ENCODE assay signal across 7 cellular contexts in genomic region chr7:66782875-66783274, GRCh38. TPM values are rescaled to one million over a fixed set of nuclear protein-coding genes. Genes with fewer than 3 reads are reported as not detected.
DNase-seq lines count a peak whose midpoint lies in the region; ATAC-seq, FAIRE-seq and TF ChIP-seq lines count a peak whose summit lies in the region.
"Not testable (repeated sequence)": the region's sequence is repeated elsewhere in the genome, so short reads cannot be mapped to it uniquely, and the experiment has no call there.

No MANE protein-coding gene starts in this region.

- not testable (repeated sequence) for H2AFZ ChIP-seq in endothelial cell of umbilical vein (ENCODE audit: low read depth, low read length)

- intact Hi-C loops in endothelial cell of umbilical vein (cut with micrococcal nuclease); mucosa of descending colon (cut with DNase I, micrococcal nuclease): not testable (repeated sequence)

- TF ChIP-seq POLR2A in H54 (IDR thresholded peaks at IDR 0.05; ENCODE audit: low read depth, low read length); endothelial cell of umbilical vein (IDR thresholded peaks at IDR 0.05; ENCODE audit: low read depth, low read length): not testable (repeated sequence)

- peaks cover 10% of the 10 kb centered on the region for H3K79me2 ChIP-seq in endothelial cell of umbilical vein (ENCODE audit: control insufficient read depth, insufficient read depth, low read length)

- not testable (repeated sequence) for H3K4me2 ChIP-seq in endothelial cell of umbilical vein (ENCODE audit: insufficient read depth, low read length)

- peak; percentile 36 for FAIRE-seq in H54 (lab: Jason Lieb, UNC)
- peak; percentile 37 for FAIRE-seq in endothelial cell of umbilical vein (lab: Jason Lieb, UNC)

- not testable (repeated sequence) for H3K27ac ChIP-seq in endothelial cell of umbilical vein (ENCODE audit: insufficient read depth, low read depth, low read length)

- TF ChIP-seq CTCF in endothelial cell of umbilical vein (IDR thresholded peaks at IDR 0.05; ENCODE audit: extremely low read depth in 1 of 2, insufficient read depth in 1 of 2, low read depth in 1 of 2, low read length in 2 of 2); mucosa of descending colon (IDR thresholded peaks at IDR 0.05): not testable (repeated sequence)

- H3K9me3 ChIP-seq in adipocyte (ENCODE audit: control insufficient read depth, low read length); endothelial cell of umbilical vein (replicated peaks; ENCODE audit: control insufficient read depth, insufficient read depth, low read length); mucosa of descending colon: not testable (repeated sequence)

- ATAC-seq in left lobe of liver, result peak; percentile 71
- ATAC-seq in mucosa of descending colon, result peak; percentile 31

- peak overlapping the region; percentile 51 for H3K9ac ChIP-seq in adipocyte (ENCODE audit: low read length)
- not testable (repeated sequence) for H3K9ac ChIP-seq in endothelial cell of umbilical vein (replicated peaks; ENCODE audit: extremely low read depth, insufficient read depth, low read length)

- not testable (repeated sequence) for DNase-seq in H54 (ENCODE audit: insufficient read length, low spot score); adipocyte (ENCODE audit: low read depth); endothelial cell of umbilical vein (ENCODE audit: low read depth, low spot score); left lobe of liver (ENCODE audit: low spot score); mucosa of descending colon
- DNase-seq in NCI-H146 (lab: John Stamatoyannopoulos, UW), result peak; percentile 5
- DNase-seq in NCI-H748 treated with DMSO at 0.1 percent for 48 hours (lab: John Stamatoyannopoulos, UW), result peak; percentile 5

- not testable (repeated sequence) for H4K20me1 ChIP-seq in endothelial cell of umbilical vein (replicated peaks; ENCODE audit: control insufficient read depth, extremely low read depth, insufficient read depth, low read length)

- not testable (repeated sequence) for H3K27me3 ChIP-seq in adipocyte (replicated peaks; ENCODE audit: control insufficient read depth, insufficient read depth, low read length); endothelial cell of umbilical vein (ENCODE audit: control insufficient read depth in 2 of 2, insufficient read depth in 2 of 2, low read length in 2 of 2)

- CTCF ChIA-PET in endothelial cell of umbilical vein (lab: Charles Lee), result not testable (repeated sequence)

- H3K9me1 ChIP-seq in endothelial cell of umbilical vein (replicated peaks; ENCODE audit: control insufficient read depth, extremely low read depth, insufficient read depth, low read length), result not testable (repeated sequence)

- peaks cover 77% of the 10 kb centered on the region for H3K36me3 ChIP-seq in adipocyte (ENCODE audit: control insufficient read depth, insufficient read depth, low read length, severe bottlenecking)
- not testable (repeated sequence) for H3K36me3 ChIP-seq in endothelial cell of umbilical vein (ENCODE audit: control insufficient read depth in 2 of 2, extremely low read depth in 1 of 2, insufficient read depth in 2 of 2, low read length in 2 of 2); mucosa of descending colon (ENCODE audit: low read depth)

- POLR2A ChIA-PET in endothelial cell of umbilical vein (lab: Charles Lee), result not testable (repeated sequence)

- H3K4me1 ChIP-seq in adipocyte (ENCODE audit: control insufficient read depth, insufficient read depth, low read length) (peaks cover 31% of the 10 kb centered on the region), endothelial cell of umbilical vein (ENCODE audit: control insufficient read depth, extremely low read depth, insufficient read depth, low read length) (peaks cover 14% of the 10 kb centered on the region)
- not testable (repeated sequence) for H3K4me1 ChIP-seq in mucosa of descending colon (ENCODE audit: low read depth)

- dilution Hi-C loops in endothelial cell of umbilical vein (cut with MboI; ENCODE audit: extremely low pct_ligation_motif_present, low sequenced_read_pairs), result not testable (repeated sequence)

- not testable (repeated sequence) for H3K4me3 ChIP-seq in adipocyte (ENCODE audit: low read length); endothelial cell of umbilical vein (replicated peaks in 1 of 3; ENCODE audit: insufficient read depth in 1 of 3, low read depth in 1 of 3, low read length in 3 of 3); mucosa of descending colon

- BruUV-seq in endothelial cell of umbilical vein (replicated peaks; lab: Mats Ljungman, UMichigan), result not testable (repeated sequence)

RNA-seq across cellular contexts. Expression of gene RABGEF1, which starts 42.3 kb away (rescaled TPM):
- 14.4 and 15.5 TPM in 2 replicates for total RNA-seq in endothelial cell of umbilical vein
- polyA plus RNA-seq in endothelial cell of umbilical vein, result 11.0 and 11.6 TPM in 2 replicates
- 11.4 and 14.6 TPM in 2 replicates for polyA plus RNA-seq in endothelial cell of umbilical vein (2011; cell fraction: cytosol; rRNA removed)
- 22.5 and 25.8 TPM in 2 replicates for polyA plus RNA-seq in endothelial cell of umbilical vein (2011; cell fraction: nucleus; rRNA removed)
- 12.6 and 14.2 TPM in 2 replicates for polyA plus RNA-seq in endothelial cell of umbilical vein (2012)
- 36.9 and 43.0 TPM in 2 replicates for polyA minus RNA-seq in endothelial cell of umbilical vein
- 14.2 TPM for polyA minus RNA-seq in endothelial cell of umbilical vein (2011; cell fraction: cytosol; rRNA and poly(A)+ RNA removed)
- polyA minus RNA-seq in endothelial cell of umbilical vein (2011; cell fraction: nucleus; rRNA and poly(A)+ RNA removed), result 12.0 and 17.1 TPM in 2 replicates
- total RNA-seq in left lobe of liver, result 8.4 TPM
- 10 to 100 TPM; 25.0 to 31.7 (median 26.9) TPM for total RNA-seq in mucosa of descending colon
